21 cellular contexts compared by ENCODE assay signal in genomic region chr1:225366552-225366951, GRCh38.
"Had no signal": no experiment of that assay in that cellular context is flagged by ENCODE, and none has a peak within 500 bp of the region (broad histone marks: within the 10 kb centered on the region; RNA-seq: fewer than 3 reads in every experiment).

No MANE protein-coding gene starts in this region.

- ATAC-seq: gastrocnemius medialis; heart right ventricle; left cardiac atrium; lower lobe of right lung; naive thymus-derived CD4-positive, alpha-beta T cell; right cardiac atrium had no signal

- H3K9me3 Mint-ChIP-seq: naive thymus-derived CD4-positive, alpha-beta T cell had no signal

- H3K4me3 Mint-ChIP-seq: naive thymus-derived CD4-positive, alpha-beta T cell had no signal

- H3K27ac ChIP-seq: coronary artery, dorsolateral prefrontal cortex, esophagus muscularis mucosa, gastrocnemius medialis, heart right ventricle, left ventricle myocardium inferior, lower lobe of right lung, ovary, stomach, thoracic aorta, transverse colon had no signal

- H3K4me3 ChIP-seq: coronary artery, dorsolateral prefrontal cortex, esophagus muscularis mucosa, gastrocnemius medialis, heart right ventricle, left ventricle myocardium inferior, lower lobe of right lung, ovary, stomach, thoracic aorta, transverse colon had no signal

- H3K4me1 ChIP-seq: esophagus muscularis mucosa, gastrocnemius medialis, heart right ventricle, left ventricle myocardium inferior, lower lobe of right lung, stomach, transverse colon had no signal

- H3K36me3 Mint-ChIP-seq: naive thymus-derived CD4-positive, alpha-beta T cell had no signal

- H3K27me3 ChIP-seq: esophagus muscularis mucosa, ovary, stomach, transverse colon had no signal

- DNase-seq: dorsolateral prefrontal cortex; effector CD8-positive, alpha-beta T cell; gastrocnemius medialis; heart right ventricle; kidney; left cardiac atrium; left ventricle myocardium inferior; lower lobe of right lung; naive thymus-derived CD4-positive, alpha-beta T cell; nucleus accumbens; ovary; right cardiac atrium; small intestine; stimulated activated CD4-positive, alpha-beta T cell treated with anti-CD3 and anti-CD28 coated beads, Interleukin-12 subunit alpha, Interleukin-12 subunit beta, amount 100 ng/mL, for 4 hours; stimulated activated naive CD4-positive, alpha-beta T cell; stomach; substantia nigra; transverse colon had no signal

- H3K36me3 ChIP-seq: esophagus muscularis mucosa, gastrocnemius medialis, heart right ventricle, left ventricle myocardium inferior, lower lobe of right lung, ovary, stomach, thoracic aorta, transverse colon had no signal

- H3K27ac Mint-ChIP-seq: naive thymus-derived CD4-positive, alpha-beta T cell had no signal

- H3K9me3 ChIP-seq: esophagus muscularis mucosa, gastrocnemius medialis, heart right ventricle, left ventricle myocardium inferior, lower lobe of right lung, ovary, stomach, thoracic aorta, transverse colon had no signal
